In the genomic region with DNA sequence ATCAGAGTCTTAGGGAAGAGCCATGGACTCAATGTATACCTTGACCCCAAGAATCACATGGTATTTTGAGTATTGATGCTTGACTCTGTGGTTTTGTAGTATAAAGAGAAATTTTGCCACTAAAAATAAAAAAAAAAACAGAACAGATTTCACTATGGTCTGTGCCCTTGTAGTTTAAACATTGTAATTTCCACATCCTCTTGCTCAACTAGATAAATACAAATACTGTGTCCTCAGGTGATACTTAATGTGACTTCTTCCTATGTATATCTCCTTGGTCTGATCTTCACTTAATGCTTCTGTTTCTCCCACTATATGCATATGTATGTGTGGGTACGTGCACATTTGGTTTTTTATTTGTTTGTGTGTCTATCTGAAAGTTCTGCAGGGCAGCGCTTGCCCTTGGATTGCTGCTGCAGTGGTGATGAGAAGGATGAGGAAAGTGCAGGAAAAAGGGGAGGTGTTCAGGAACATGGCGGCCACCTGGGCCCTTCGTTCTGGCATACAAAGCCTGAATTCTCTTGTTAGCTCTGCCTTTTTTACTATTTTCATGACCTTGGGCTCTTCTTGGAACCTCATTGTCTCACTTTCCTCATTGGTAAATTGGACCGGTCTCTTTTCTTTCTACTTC, we compare ENCODE assay signal across 14 cellular contexts.
DNase-seq lines count a peak whose midpoint lies in the region; ATAC-seq and TF ChIP-seq lines count a peak whose summit lies in the region.
"Had no signal": no experiment of that assay in that cellular context is flagged by ENCODE, and none has a peak within 500 bp of the region (broad histone marks: within the 10 kb centered on the region; RNA-seq: fewer than 3 reads in every experiment).

No MANE protein-coding gene starts in this region.

- TF ChIP-seq POLR2A in heart left ventricle (IDR thresholded peaks at IDR 0.05), result no peak

- H2AK5ac ChIP-seq in mesendoderm (ENCODE audit: low read length), result no peak overlapping the region

- no peaks in the 10 kb centered on the region for H3K36me3 Mint-ChIP-seq in T-helper 17 cell (ENCODE audit: low read depth)
- H3K36me3 Mint-ChIP-seq in activated T-cell treated with anti-CD3 and anti-CD28 coated beads, Interleukin-2, amount 50 U/mL, for 72 hours (ENCODE audit: insufficient read depth in 2 of 2), result peaks cover 3 to 4% of the 10 kb centered on the region in 2 donors
- H3K36me3 Mint-ChIP-seq: CD8-positive, alpha-beta memory T cell had no signal

- H3K27ac Mint-ChIP-seq in T-helper 17 cell, result no peak overlapping the region
- no peak overlapping the region for H3K27ac Mint-ChIP-seq in activated T-cell treated with anti-CD3 and anti-CD28 coated beads, Interleukin-2, amount 50 U/mL, for 72 hours
- H3K27ac Mint-ChIP-seq: CD8-positive, alpha-beta memory T cell; GM23338 had no signal

- intact Hi-C loops in heart left ventricle (cut with DNase I) (loop anchor here in 8 of 10 donors (5.0 to 10.0 kb wide), 7 partner anchors 44 to 394 kb away; no protein-coding TSS in a partner anchor), left cardiac atrium (cut with DNase I) (loop anchor here (5.0 to 10.0 kb wide), 4 partner anchors 44 to 386 kb away; no protein-coding TSS in a partner anchor)

- no peak overlapping the region for H3K4me3 Mint-ChIP-seq in T-helper 17 cell
- H3K4me3 Mint-ChIP-seq in activated T-cell treated with anti-CD3 and anti-CD28 coated beads, Interleukin-2, amount 50 U/mL, for 72 hours, result no peak overlapping the region
- H3K4me3 Mint-ChIP-seq: CD8-positive, alpha-beta memory T cell; GM23338 had no signal

- H4K20me1 ChIP-seq in BLaER1, result no peaks in the 10 kb centered on the region

- peak overlapping the region in 9 of 12 donors; percentile 17 to 69 (median 46) for H3K27ac ChIP-seq in heart left ventricle
- H3K27ac ChIP-seq in BLaER1, result no peak overlapping the region
- no peak overlapping the region for H3K27ac ChIP-seq in mesendoderm (ENCODE audit: low read depth, low read length)
- H3K27ac ChIP-seq: HL-60 had no signal

- H3K4me2 ChIP-seq in BLaER1 (peak overlapping the region; percentile 13; the same call in 1 of the 2 replicates), mesendoderm (ENCODE audit: low read length) (no peak overlapping the region)
- H3K4me2 ChIP-seq: GM23338 had no signal

- H3K4me1 ChIP-seq in heart left ventricle, result peaks cover 0 to 26% (median 4%) of the 10 kb centered on the region in 12 donors
- H3K4me1 ChIP-seq in BLaER1, result peaks cover 41% of the 10 kb centered on the region
- H3K4me1 ChIP-seq in mesendoderm (ENCODE audit: control insufficient read depth, low read depth, low read length), result no peaks in the 10 kb centered on the region
- H3K4me1 ChIP-seq: Caco-2 had no signal

- no peaks in the 10 kb centered on the region for H3K79me1 ChIP-seq in mesendoderm (ENCODE audit: low read length)

- H2BK120ac ChIP-seq in mesendoderm (ENCODE audit: low read depth, low read length), result no peak overlapping the region

- H3K36me3 ChIP-seq in heart left ventricle (no peaks in the 10 kb centered on the region), BLaER1 (no peaks in the 10 kb centered on the region), mesendoderm (ENCODE audit: control insufficient read depth, insufficient read depth, low read length) (no peaks in the 10 kb centered on the region)

- H3K9ac ChIP-seq in BLaER1, result no peak overlapping the region
- no peak overlapping the region for H3K9ac ChIP-seq in mesendoderm (ENCODE audit: low read length)

- no peaks in the 10 kb centered on the region for H3K27me3 ChIP-seq in heart left ventricle
- no peaks in the 10 kb centered on the region for H3K27me3 ChIP-seq in BLaER1
- no peaks in the 10 kb centered on the region for H3K27me3 ChIP-seq in mesendoderm (ENCODE audit: insufficient read depth, low read length, poor library complexity)

- H3K18ac ChIP-seq in mesendoderm (ENCODE audit: low read length), result no peak overlapping the region

- no peaks in the 10 kb centered on the region for H3K9me3 ChIP-seq in heart left ventricle
- no peaks in the 10 kb centered on the region for H3K9me3 ChIP-seq in BLaER1
- no peaks in the 10 kb centered on the region for H3K9me3 ChIP-seq in T-helper 17 cell (ENCODE audit: control insufficient read depth, low read length, poor library complexity, severe bottlenecking)
- H3K9me3 ChIP-seq: Caco-2 had no signal

- no peak for DNase-seq in heart left ventricle
- no peak for DNase-seq in left cardiac atrium
- DNase-seq in DMS53 (lab: John Stamatoyannopoulos, UW), result peak; percentile 75
- no peak for DNase-seq in mesendoderm
- DNase-seq in T-helper 17 cell, result no peak
- no peak for DNase-seq in activated T-cell treated with anti-CD3 and anti-CD28 coated beads, Interleukin-2, amount 50 U/mL, for 72 hours
- DNase-seq: Caco-2; CD8-positive, alpha-beta memory T cell; DMS79; EL; H7 had no signal

- no peak overlapping the region for H3K4ac ChIP-seq in mesendoderm (ENCODE audit: low read depth, low read length)

- peaks cover 0 to 3% of the 10 kb centered on the region in 2 donors for H3K9me3 Mint-ChIP-seq in activated T-cell treated with anti-CD3 and anti-CD28 coated beads, Interleukin-2, amount 50 U/mL, for 72 hours
- H3K9me3 Mint-ChIP-seq: CD8-positive, alpha-beta memory T cell; GM23338 had no signal

- H2BK5ac ChIP-seq in mesendoderm (ENCODE audit: low read length), result no peak overlapping the region

- TF ChIP-seq CTCF in heart left ventricle (IDR thresholded peaks at IDR 0.05), result no peak

- no peak overlapping the region for H3K56ac ChIP-seq in mesendoderm (ENCODE audit: low read length)

- H2BK15ac ChIP-seq in mesendoderm (replicated peaks; ENCODE audit: low read depth), result no peak overlapping the region

- H3K4me1 Mint-ChIP-seq in T-helper 17 cell, result peaks cover 28% of the 10 kb centered on the region
- H3K4me1 Mint-ChIP-seq in activated T-cell treated with anti-CD3 and anti-CD28 coated beads, Interleukin-2, amount 50 U/mL, for 72 hours (ENCODE audit: low read depth), result peaks cover 35% of the 10 kb centered on the region

- H3K23ac ChIP-seq in mesendoderm (ENCODE audit: low read length), result peak overlapping the region; percentile 25

- H3K4me3 ChIP-seq in heart left ventricle (no peak overlapping the region), BLaER1 (no peak overlapping the region), mesendoderm (ENCODE audit: low read length) (no peak overlapping the region)
- H3K4me3 ChIP-seq: GM23338 had no signal

- ATAC-seq in heart left ventricle, result no peak
- no peak for ATAC-seq in left cardiac atrium
- no peak for ATAC-seq in T-helper 17 cell
- no peak for ATAC-seq in activated T-cell treated with anti-CD3 and anti-CD28 coated beads, Interleukin-2, amount 50 U/mL, for 72 hours (replicated peaks in 1 of 2)
- ATAC-seq: GM23338 had no signal

- no peaks in the 10 kb centered on the region for H3K79me2 ChIP-seq in mesendoderm (ENCODE audit: control insufficient read depth, insufficient read depth, low read length)

- 81 to 86% (median 83%) methylated on average over 5 of the region's 5 CpGs for WGBS in heart left ventricle, 4 donors
- no CpG with 5 or more reads among the region's 5 CpGs for WGBS in mesendoderm (ENCODE audit: extremely low coverage, insufficient coverage, low lambda C conversion rate)

- no peak overlapping the region for H4K8ac ChIP-seq in mesendoderm (ENCODE audit: low read depth, low read length)

- peaks cover 5% of the 10 kb centered on the region for H3K27me3 Mint-ChIP-seq in T-helper 17 cell
- peaks cover 11% of the 10 kb centered on the region for H3K27me3 Mint-ChIP-seq in activated T-cell treated with anti-CD3 and anti-CD28 coated beads, Interleukin-2, amount 50 U/mL, for 72 hours (ENCODE audit: low read depth)

- H4K5ac ChIP-seq in mesendoderm (ENCODE audit: low read length), result no peak overlapping the region

Comparison
In these comparisons a context has a peak if more than half of its experiments do, and no peak if none do; other contexts are left out.
1. H3K27ac ChIP-seq: peak in heart left ventricle (9 of 12); none in BLaER1 (single experiment) and mesendoderm (single experiment).